Comparison of ENCODE assay signal across 1 cellular context in genomic region chr12:25276199-25276937, GRCh38.
TF ChIP-seq lines count a peak whose summit lies in the region.

No MANE protein-coding gene starts in this region.

TF ChIP-seq in K562, 482 proteins besides CTCF, POLR2A, EP300 and RAD21 (continued from another document):
- TF ChIP-seq, protein P1, sequence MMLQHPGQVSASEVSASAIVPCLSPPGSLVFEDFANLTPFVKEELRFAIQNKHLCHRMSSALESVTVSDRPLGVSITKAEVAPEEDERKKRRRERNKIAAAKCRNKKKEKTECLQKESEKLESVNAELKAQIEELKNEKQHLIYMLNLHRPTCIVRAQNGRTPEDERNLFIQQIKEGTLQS (IDR thresholded peaks at IDR 0.05) = peak; percentile 88
- TF ChIP-seq, protein P1 (CRISPR knock-in tag; conservative IDR thresholded peaks at IDR 0.05) = no peak
- TF ChIP-seq, protein P2, sequence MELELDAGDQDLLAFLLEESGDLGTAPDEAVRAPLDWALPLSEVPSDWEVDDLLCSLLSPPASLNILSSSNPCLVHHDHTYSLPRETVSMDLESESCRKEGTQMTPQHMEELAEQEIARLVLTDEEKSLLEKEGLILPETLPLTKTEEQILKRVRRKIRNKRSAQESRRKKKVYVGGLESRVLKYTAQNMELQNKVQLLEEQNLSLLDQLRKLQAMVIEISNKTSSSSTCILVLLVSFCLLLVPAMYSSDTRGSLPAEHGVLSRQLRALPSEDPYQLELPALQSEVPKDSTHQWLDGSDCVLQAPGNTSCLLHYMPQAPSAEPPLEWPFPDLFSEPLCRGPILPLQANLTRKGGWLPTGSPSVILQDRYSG (tag; conservative IDR thresholded peaks at IDR 0.05; ENCODE audit: low read depth) = peak; percentile 63; the same call in 1 of the 2 replicates
- TF ChIP-seq FOXP1 (CRISPR knock-in tag; IDR thresholded peaks at IDR 0.05) (peak; percentile 56; the same call in 1 of the 2 replicates), PCBP1 (IDR thresholded peaks at IDR 0.05; ENCODE audit: low read depth, low read length, poor library complexity, severe bottlenecking) (no peak), HNRNPK (IDR thresholded peaks at IDR 0.05; ENCODE audit: low read depth, low read length, poor library complexity, severe bottlenecking) (no peak), BRD9 (IDR thresholded peaks at IDR 0.05; ENCODE audit: low read depth, partially characterized antibody) (peak; percentile 76), SMARCC2 (IDR thresholded peaks at IDR 0.05; ENCODE audit: low read depth) (0 out of 2 replicates have a peak, but pooled peaks have one; percentile 32), ZNF239 (CRISPR knock-in tag; IDR thresholded peaks at IDR 0.05) (no peak), ZBTB7A (IDR thresholded peaks at IDR 0.05; ENCODE audit: borderline replicate concordance, control insufficient read depth, low read depth, low read length) (no peak), CCNT2 (IDR thresholded peaks at IDR 0.05; ENCODE audit: borderline replicate concordance, extremely low read depth, insufficient read length, low read depth, low read length) (peak; percentile 41), ARID2 (IDR thresholded peaks at IDR 0.05) (no peak), NFIX (CRISPR knock-in tag; IDR thresholded peaks at IDR 0.05; ENCODE audit: low read depth) (peak; percentile 78), KLF16 (IDR thresholded peaks at IDR 0.05) (no peak), HNRNPLL (IDR thresholded peaks at IDR 0.05; ENCODE audit: low read depth, low read length, poor library complexity, severe bottlenecking) (no peak), LEF1 (IDR thresholded peaks at IDR 0.05) (peak; percentile 69), ARID1B (IDR thresholded peaks at IDR 0.05) (peak; percentile 75), MAFG (tag; conservative IDR thresholded peaks at IDR 0.05) (peak; percentile 98), TFAM (CRISPR knock-in tag; conservative IDR thresholded peaks at IDR 0.05) (no peak), MEIS2 (IDR thresholded peaks at IDR 0.05; ENCODE audit: partially characterized antibody) (no peak), SMARCA4 (IDR thresholded peaks at IDR 0.05) (peak; percentile 77; the same call in 1 of the 2 replicates), ZBTB40 (IDR thresholded peaks at IDR 0.05) (no peak), ZBTB40 (CRISPR knock-in tag; IDR thresholded peaks at IDR 0.05) (no peak), ARNT (IDR thresholded peaks at IDR 0.05) (0 out of 4 replicates have a peak, but pooled peaks of 1 of the 2 experiments have one; percentile 62), CBFA2T3 (IDR thresholded peaks at IDR 0.05) (peak; percentile 14; the same call in 1 of the 2 replicates), FOSL1 (tag; conservative IDR thresholded peaks at IDR 0.05) (peak; percentile 78), TAL1 (IDR thresholded peaks at IDR 0.05) (0 out of 2 replicates have a peak, but pooled peaks have one; percentile 16), TEAD2 (tag; IDR thresholded peaks at IDR 0.05) (peak; percentile 67; the same call in 1 of the 2 replicates), HDGF (IDR thresholded peaks at IDR 0.05) (peak; percentile 26; the same call in 1 of the 2 replicates), NFE2 (IDR thresholded peaks at IDR 0.05; ENCODE audit: low read depth) (peak; percentile 97), SMARCA5 (IDR thresholded peaks at IDR 0.05) (no peak), MAFK (IDR thresholded peaks at IDR 0.05; ENCODE audit: low read length) (peak; percentile 91)
- TF ChIP-seq, protein P3, sequence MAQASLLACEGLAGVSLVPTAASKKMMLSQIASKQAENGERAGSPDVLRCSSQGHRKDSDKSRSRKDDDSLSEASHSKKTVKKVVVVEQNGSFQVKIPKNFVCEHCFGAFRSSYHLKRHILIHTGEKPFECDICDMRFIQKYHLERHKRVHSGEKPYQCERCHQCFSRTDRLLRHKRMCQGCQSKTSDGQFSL (CRISPR knock-in tag; IDR thresholded peaks at IDR 0.05) = 0 out of 2 replicates have a peak, but pooled peaks have one; percentile 31
- TF ChIP-seq, protein P3 (tag; IDR thresholded peaks at IDR 0.05) = no peak
